In genomic region chr14:39175445-39176262, GRCh38 we compare ENCODE assay signal across 8 cellular contexts.
DNase-seq lines count a peak whose midpoint lies in the region; ATAC-seq lines count a peak whose summit lies in the region.

No MANE protein-coding gene starts in this region.

- peaks cover 10% of the 10 kb centered on the region; the same call in 1 of the 2 replicates for H3K4me1 ChIP-seq in iPS-20b (ENCODE audit: insufficient read depth, low read length)

- H3K27ac ChIP-seq in iPS-20b (ENCODE audit: low read length): peak overlapping the region; percentile 97

- H3K9ac ChIP-seq in iPS-20b (ENCODE audit: low read depth, low read length): peak overlapping the region; percentile 99

- DNase-seq in activated T-cell treated with anti-CD3 and anti-CD28 coated beads for 1 hour (ENCODE audit: low read depth): peak; percentile 20
- no peak for DNase-seq in activated T-cell treated with anti-CD3 and anti-CD28 coated beads for 4 hours
- peak; percentile 14 to 67 for DNase-seq in NCI-H526 (lab: John Stamatoyannopoulos, UW)
- DNase-seq in amniotic epithelial cell (ENCODE audit: low read depth): peak; percentile 32
- peak; percentile 66 for DNase-seq in stimulated activated CD4-positive, alpha-beta T cell treated with anti-CD3 and anti-CD28 coated beads, Interleukin-15, amount 100 ng/mL, for 24 hours
- DNase-seq in dedifferentiated amniotic fluid mesenchymal stem cell (ENCODE audit: extremely low spot score): no peak

- H3K9me3 ChIP-seq in iPS-20b (ENCODE audit: insufficient read depth, low read depth, low read length): no peaks in the 10 kb centered on the region

- peak; percentile 2 for ATAC-seq in HG02678 (IDR thresholded peaks at IDR 0.05; ENCODE audit: unreplicated experiment)

- peaks cover 50% of the 10 kb centered on the region for H3K36me3 ChIP-seq in iPS-20b (ENCODE audit: insufficient read depth, low read depth, low read length)

- no peaks in the 10 kb centered on the region for H3K27me3 ChIP-seq in iPS-20b (ENCODE audit: insufficient read depth, low read length)

- H3K4me3 ChIP-seq in iPS-20b (ENCODE audit: low read length): peak overlapping the region; percentile 98

Comparison
In these comparisons a context has a peak if more than half of its experiments do, and no peak if none do; other contexts are left out.
1. DNase-seq: peak in activated T-cell treated with anti-CD3 and anti-CD28 coated beads for 1 hour (single experiment), NCI-H526 (2 of 2), amniotic epithelial cell (single experiment) and stimulated activated CD4-positive, alpha-beta T cell treated with anti-CD3 and anti-CD28 coated beads, Interleukin-15, amount 100 ng/mL, for 24 hours (single experiment); none in activated T-cell treated with anti-CD3 and anti-CD28 coated beads for 4 hours (single experiment) and dedifferentiated amniotic fluid mesenchymal stem cell (single experiment).